ENCODE assay signal across 9 cellular contexts in the genomic region with DNA sequence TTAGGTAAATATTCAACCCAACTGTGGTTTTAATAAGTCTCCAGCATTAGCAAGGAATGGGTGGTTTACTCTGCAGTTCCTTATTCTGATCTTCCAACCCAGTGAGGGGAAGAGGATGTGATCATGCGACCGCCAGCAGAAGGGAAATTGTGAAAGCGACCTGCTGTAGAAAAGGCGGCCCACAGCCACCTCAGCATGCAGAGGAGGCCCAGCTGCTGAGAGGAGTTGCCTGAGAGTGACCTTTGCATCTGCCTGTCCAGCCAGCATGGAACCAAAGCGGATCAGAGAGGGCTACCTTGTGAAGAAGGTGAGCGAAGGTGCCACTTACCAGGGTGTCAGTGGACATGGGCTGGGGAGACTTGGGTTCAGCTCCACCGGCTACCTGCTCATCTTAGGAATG. TPM values are rescaled to one million over a fixed set of nuclear protein-coding genes. Genes with fewer than 3 reads are reported as not detected.
DNase-seq lines count a peak whose midpoint lies in the region; ATAC-seq and TF ChIP-seq lines count a peak whose summit lies in the region.
"Had no signal": no experiment of that assay in that cellular context is flagged by ENCODE, and none has a peak within 500 bp of the region (broad histone marks: within the 10 kb centered on the region; RNA-seq: fewer than 3 reads in every experiment).

A gene with protein sequence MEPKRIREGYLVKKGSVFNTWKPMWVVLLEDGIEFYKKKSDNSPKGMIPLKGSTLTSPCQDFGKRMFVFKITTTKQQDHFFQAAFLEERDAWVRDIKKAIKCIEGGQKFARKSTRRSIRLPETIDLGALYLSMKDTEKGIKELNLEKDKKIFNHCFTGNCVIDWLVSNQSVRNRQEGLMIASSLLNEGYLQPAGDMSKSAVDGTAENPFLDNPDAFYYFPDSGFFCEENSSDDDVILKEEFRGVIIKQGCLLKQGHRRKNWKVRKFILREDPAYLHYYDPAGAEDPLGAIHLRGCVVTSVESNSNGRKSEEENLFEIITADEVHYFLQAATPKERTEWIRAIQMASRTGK (plus strand): TSS at position 196 of the 400 bp plus-strand sequence. CDS start 70 bp downstream, at position 266.

- H3K27ac Mint-ChIP-seq in chondrocyte (ENCODE audit: unreplicated experiment) = no peak within 1 kb of the TSS

- DNase-seq in NOMO-1 treated with DMSO at 0.1 percent for 48 hours (lab: John Stamatoyannopoulos, UW; ENCODE audit: unreplicated experiment) (peak; percentile 97), glomerular visceral epithelial cell (ENCODE audit: extremely low spot score) (peak; percentile 34), GM19238 (ENCODE audit: insufficient read length, low spot score) (no peak), NCI-H187 treated with DMSO at 0.1 percent for 48 hours (lab: John Stamatoyannopoulos, UW) (no peak), chondrocyte (ENCODE audit: low spot score) (no peak)
- peak; percentile 36 for DNase-seq in stimulated activated naive CD8-positive, alpha-beta T cell treated with anti-CD3 and anti-CD28 coated beads, Interleukin-15, Interleukin-2, amounts not matched to agents 100 U/mL and 50 U/mL, for 24 hours

- no peaks in the 10 kb centered on the region for H3K27me3 Mint-ChIP-seq in chondrocyte (ENCODE audit: low read depth)

- no peak for TF ChIP-seq CTCF in chondrocyte (IDR thresholded peaks at IDR 0.05)

- no peaks in the 10 kb centered on the region for H3K36me3 Mint-ChIP-seq in chondrocyte (ENCODE audit: low read depth)

- H3K9me3 Mint-ChIP-seq in chondrocyte (ENCODE audit: low read depth) = peaks cover 6% of the 10 kb centered on the region

- peaks cover 7% of the 10 kb centered on the region for H3K4me1 Mint-ChIP-seq in chondrocyte (ENCODE audit: low read depth)

- ATAC-seq in GM18508 (IDR thresholded peaks at IDR 0.05; ENCODE audit: insufficient read depth, unreplicated experiment) (peak; percentile 42), HG02588 (IDR thresholded peaks at IDR 0.05; ENCODE audit: unreplicated experiment) (peak; percentile 65)
- ATAC-seq in stimulated activated naive CD8-positive, alpha-beta T cell treated with anti-CD3 and anti-CD28 coated beads, Interleukin-15, Interleukin-2, amounts not matched to agents 100 U/mL and 50 U/mL, for 24 hours = peak; percentile 30

- H3K4me3 Mint-ChIP-seq in chondrocyte (ENCODE audit: unreplicated experiment) = no peak within 1 kb of the TSS

RNA-seq across cellular contexts. Expression of the gene that starts here (rescaled TPM):
- 0.15 TPM in 1 of 3 replicates, not detected in the others for total RNA-seq in chondrocyte
- total RNA-seq: LHCN-M2 had no signal

Comparison
In these comparisons a context has a peak if more than half of its experiments do, and no peak if none do; other contexts are left out.
1. DNase-seq: peak in NOMO-1 treated with DMSO at 0.1 percent for 48 hours (single experiment), glomerular visceral epithelial cell (single experiment) and stimulated activated naive CD8-positive, alpha-beta T cell treated with anti-CD3 and anti-CD28 coated beads, Interleukin-15, Interleukin-2, amounts not matched to agents 100 U/mL and 50 U/mL, for 24 hours (single experiment); none in GM19238 (single experiment), NCI-H187 treated with DMSO at 0.1 percent for 48 hours (single experiment) and chondrocyte (single experiment).
2. Peak in every context shown above with its lines, with median percentiles within 50 percentile points of each other: ATAC-seq.